ENCODE assay signal across 8 cellular contexts in the genomic region with DNA sequence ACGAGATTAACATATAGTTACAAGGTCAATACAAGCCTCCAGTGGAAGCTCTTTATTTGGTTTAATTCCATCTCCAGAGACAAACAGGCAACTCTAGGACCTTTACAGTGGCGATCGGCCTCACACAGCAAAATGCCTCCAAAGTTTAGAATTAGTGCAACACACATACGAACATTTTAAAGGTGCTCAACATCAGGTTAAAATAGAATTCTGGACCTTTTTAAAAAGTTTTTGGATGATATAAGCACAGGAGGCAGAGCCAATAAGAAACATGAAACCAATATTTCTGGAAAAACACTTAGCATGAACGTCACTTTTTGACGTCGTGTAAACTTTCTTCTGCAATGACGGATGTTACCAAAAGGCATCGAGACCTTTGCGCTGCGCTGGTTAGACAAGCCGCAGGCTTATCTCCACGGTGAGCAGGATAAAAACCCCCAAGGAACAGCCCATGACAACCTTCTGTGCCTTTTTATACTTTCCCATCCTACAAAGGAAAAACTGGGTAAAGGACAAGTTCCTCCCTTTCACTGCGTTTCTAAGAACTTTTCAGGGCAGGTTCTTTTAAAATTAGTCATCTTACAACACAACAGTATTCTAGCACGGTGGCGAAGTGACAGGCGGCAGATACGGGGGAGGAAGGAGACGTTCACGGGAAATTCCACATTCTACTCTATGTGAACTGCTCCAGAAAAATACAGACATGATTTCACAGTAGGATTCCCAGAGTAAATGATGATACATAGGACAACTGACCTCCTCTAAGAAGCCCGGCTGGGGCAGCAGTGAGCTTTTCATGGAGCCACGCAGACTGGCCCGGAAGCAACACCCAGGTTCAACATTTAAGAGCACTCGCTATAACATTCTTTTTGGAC. TPM values are rescaled to one million over a fixed set of nuclear protein-coding genes. Genes with fewer than 3 reads are reported as not detected.
DNase-seq lines count a peak whose midpoint lies in the region; ATAC-seq and TF ChIP-seq lines count a peak whose summit lies in the region.

No MANE protein-coding gene starts in this region.

- no peak for TF ChIP-seq EP300 in gastroesophageal sphincter (IDR thresholded peaks at IDR 0.05)

- ATAC-seq in activated CD8-positive, alpha-beta T cell treated with anti-CD3 and anti-CD28 coated beads, Interleukin-2, amount 10 ng/mL, durations not matched to agents 7 days and 5 days: peak; percentile 2
- ATAC-seq in gastroesophageal sphincter (no peak), HG03108 (IDR thresholded peaks at IDR 0.05; ENCODE audit: unreplicated experiment) (no peak), GM19395 (IDR thresholded peaks at IDR 0.05; ENCODE audit: unreplicated experiment) (no peak)

- CTCF ChIA-PET in activated CD8-positive, alpha-beta T cell treated with anti-CD3 and anti-CD28 coated beads, Interleukin-2, amount 10 ng/mL, durations not matched to agents 7 days and 5 days (lab: Charles Lee): interaction anchor here (0.8 to 4.7 kb wide), 19 partner anchors 7 to 221 kb away, joined by 3 to 43 read pairs (median 4); a partner anchor contains a TSS

- 29 to 41% methylated on average over 22 to 24 of the region's 24 CpGs for WGBS in gastroesophageal sphincter (ENCODE audit: low coverage in 1 of 2), 2 donors

- H3K27ac Mint-ChIP-seq in activated CD8-positive, alpha-beta T cell treated with anti-CD3 and anti-CD28 coated beads, Interleukin-2, amount 10 ng/mL, durations not matched to agents 7 days and 5 days: peak overlapping the region; percentile 99

- peak; percentile 53 for DNase-seq in AG08396 (ENCODE audit: low spot score)
- DNase-seq in activated CD8-positive, alpha-beta T cell treated with anti-CD3 and anti-CD28 coated beads, Interleukin-2, amount 10 ng/mL, durations not matched to agents 7 days and 5 days: peak; percentile 74
- DNase-seq in stimulated activated CD4-positive, alpha-beta T cell treated with anti-CD3 and anti-CD28 coated beads, Interleukin-2, amount 100 ng/mL, for 48 hours: peak; percentile 40 to 52
- no peak for DNase-seq in medulla oblongata (ENCODE audit: extremely low spot score)

- no peaks in the 10 kb centered on the region for H3K9me3 ChIP-seq in gastroesophageal sphincter

- H3K4me3 ChIP-seq in KMS-11 (IDR thresholded peaks at IDR 0.05; ENCODE audit: insufficient read depth, low read depth, low read length): no peak overlapping the region
- H3K4me3 ChIP-seq in gastroesophageal sphincter: peak overlapping the region in 1 of 2 donors; percentile 29

- no peaks in the 10 kb centered on the region for H4K20me1 ChIP-seq in KMS-11 (ENCODE audit: insufficient read depth)

- no peak for TF ChIP-seq POLR2A in gastroesophageal sphincter (IDR thresholded peaks at IDR 0.05)

- H3K27me3 ChIP-seq in KMS-11 (ENCODE audit: insufficient read depth, low read depth) (no peaks in the 10 kb centered on the region), gastroesophageal sphincter (no peaks in the 10 kb centered on the region)

- H3K79me2 ChIP-seq in KMS-11 (ENCODE audit: insufficient read depth, low read depth): peaks cover 6% of the 10 kb centered on the region; the same call in 1 of the 2 replicates

- H3K27ac ChIP-seq in KMS-11: peak overlapping the region; percentile 92
- peak overlapping the region; percentile 47 to 92 (median 87) for H3K27ac ChIP-seq in gastroesophageal sphincter

- POLR2A ChIA-PET in activated CD8-positive, alpha-beta T cell treated with anti-CD3 and anti-CD28 coated beads, Interleukin-2, amount 10 ng/mL, durations not matched to agents 7 days and 5 days (lab: Charles Lee): interaction anchor here (0.6 to 9.5 kb wide), 29 partner anchors 8 to 188 kb away, joined by 3 to 138 read pairs (median 6); a partner anchor contains a TSS

- peaks cover 81% of the 10 kb centered on the region for H3K4me1 Mint-ChIP-seq in activated CD8-positive, alpha-beta T cell treated with anti-CD3 and anti-CD28 coated beads, Interleukin-2, amount 10 ng/mL, durations not matched to agents 7 days and 5 days (ENCODE audit: low read depth)

- peak overlapping the region; percentile 90 for H3K4me3 Mint-ChIP-seq in activated CD8-positive, alpha-beta T cell treated with anti-CD3 and anti-CD28 coated beads, Interleukin-2, amount 10 ng/mL, durations not matched to agents 7 days and 5 days

- peak overlapping the region; percentile 100 for H3K4me2 ChIP-seq in KMS-11

- peak overlapping the region; percentile 82 for H3K9ac ChIP-seq in KMS-11

- peaks cover 53% of the 10 kb centered on the region for H3K4me1 ChIP-seq in KMS-11 (ENCODE audit: low read depth, poor library complexity, severe bottlenecking)
- peaks cover 0 to 87% (median 31%) of the 10 kb centered on the region in 3 donors for H3K4me1 ChIP-seq in gastroesophageal sphincter

- no peaks in the 10 kb centered on the region for H3K36me3 ChIP-seq in KMS-11 (ENCODE audit: insufficient read depth)
- peaks cover 0 to 34% of the 10 kb centered on the region in 2 donors for H3K36me3 ChIP-seq in gastroesophageal sphincter

- H3K27me3 Mint-ChIP-seq in activated CD8-positive, alpha-beta T cell treated with anti-CD3 and anti-CD28 coated beads, Interleukin-2, amount 10 ng/mL, durations not matched to agents 7 days and 5 days (ENCODE audit: low read depth): no peaks in the 10 kb centered on the region

- H2AFZ ChIP-seq in KMS-11 (ENCODE audit: low read depth): peak overlapping the region; percentile 41; the same call in 1 of the 2 replicates

- peak; percentile 30; the same call in 1 of the 2 replicates for TF ChIP-seq CTCF in KMS-11 (conservative IDR thresholded peaks at IDR 0.05; ENCODE audit: low read depth, low read length)
- peak in 3 of 4 experiments; percentile 24 to 28 (median 25) for TF ChIP-seq CTCF in gastroesophageal sphincter (IDR thresholded peaks at IDR 0.05)

- H3K9me3 Mint-ChIP-seq in activated CD8-positive, alpha-beta T cell treated with anti-CD3 and anti-CD28 coated beads, Interleukin-2, amount 10 ng/mL, durations not matched to agents 7 days and 5 days (ENCODE audit: insufficient read depth): no peaks in the 10 kb centered on the region

- peaks cover 78% of the 10 kb centered on the region for H3K36me3 Mint-ChIP-seq in activated CD8-positive, alpha-beta T cell treated with anti-CD3 and anti-CD28 coated beads, Interleukin-2, amount 10 ng/mL, durations not matched to agents 7 days and 5 days (ENCODE audit: low read depth)

RNA-seq across cellular contexts. Expression of a gene that starts 52.2 kb away (rescaled TPM):
- total RNA-seq in activated CD8-positive, alpha-beta T cell treated with anti-CD3 and anti-CD28 coated beads, Interleukin-2, amount 10 ng/mL, durations not matched to agents 7 days and 5 days: 10 to 100 TPM; 86.2 to 87.4 TPM
- total RNA-seq in gastroesophageal sphincter: 10 to 100 TPM; 25.9 to 56.8 (median 33.4) TPM

RNA-seq across cellular contexts. Expression of a gene that starts 52.4 kb away (rescaled TPM):
- 10 to 100 TPM; 89.7 to 91.7 TPM for total RNA-seq in activated CD8-positive, alpha-beta T cell treated with anti-CD3 and anti-CD28 coated beads, Interleukin-2, amount 10 ng/mL, durations not matched to agents 7 days and 5 days
- total RNA-seq in gastroesophageal sphincter: 100 to 1,000 TPM in 2 of 4 donors, 10 to 100 TPM in 2; 59.9 to 113 (median 85.0) TPM
